27 cellular contexts compared by ENCODE assay signal in the genomic region with DNA sequence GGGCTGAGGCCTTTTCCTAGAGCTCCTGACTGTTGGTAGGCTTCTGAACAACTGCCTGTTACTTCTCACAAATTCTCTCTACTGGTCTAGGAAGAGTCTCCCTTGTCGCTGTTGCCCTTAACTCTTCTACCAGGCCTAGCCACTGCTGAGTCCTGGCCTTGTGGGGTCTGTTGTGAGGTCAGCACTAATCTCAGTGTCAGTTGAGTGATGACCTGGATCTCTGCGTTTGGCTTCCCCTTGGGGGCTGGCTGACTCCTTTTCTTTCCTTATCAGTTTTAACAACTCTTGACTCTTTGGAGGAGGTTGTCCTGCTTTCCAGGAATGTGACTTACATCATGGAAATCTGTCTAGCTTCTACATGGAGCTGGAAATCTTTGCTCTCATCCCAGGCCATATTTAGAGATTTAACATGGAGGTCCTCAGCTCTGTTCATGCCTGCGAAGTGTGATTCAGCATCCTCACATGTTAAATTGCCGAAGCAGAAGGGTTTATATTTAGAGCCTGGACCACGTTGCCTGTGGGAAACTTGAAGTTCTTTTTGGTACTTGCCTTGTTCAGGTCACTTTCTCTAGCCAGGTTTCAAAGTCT. TPM values are rescaled to one million over a fixed set of nuclear protein-coding genes. Genes with fewer than 3 reads are reported as not detected.
DNase-seq lines count a peak whose midpoint lies in the region; ATAC-seq and TF ChIP-seq lines count a peak whose summit lies in the region.
"Had no signal": no experiment of that assay in that cellular context is flagged by ENCODE, and none has a peak within 500 bp of the region (broad histone marks: within the 10 kb centered on the region; RNA-seq: fewer than 3 reads in every experiment).

No MANE protein-coding gene starts in this region.

- no peak overlapping the region for H3K4me3 Mint-ChIP-seq in mesothelial cell of epicardium
- H3K4me3 Mint-ChIP-seq in T-helper 2 cell treated with Interferon-gamma antibody and Interleukin-4, amounts not matched to agents 5 μg/mL and 100 μg/mL, for 36 hours: no peak overlapping the region
- H3K4me3 Mint-ChIP-seq: stimulated activated naive CD8-positive, alpha-beta T cell treated with anti-CD3 and anti-CD28 coated beads, Interleukin-15, Interleukin-2, amounts not matched to agents 100 ng/mL and 50 ng/mL, for 24 hours; T-helper 17 cell had no signal

- ATAC-seq in GM21526 (IDR thresholded peaks at IDR 0.05; ENCODE audit: low FRiP score, unreplicated experiment): no peak
- ATAC-seq: GM12878, PC-3, SK-N-SH treated with all-trans-retinoic acid at 6 μM for 48 hours, T-helper 17 cell had no signal

- peaks cover 21% of the 10 kb centered on the region for H3K36me3 Mint-ChIP-seq in mesothelial cell of epicardium
- no peaks in the 10 kb centered on the region for H3K36me3 Mint-ChIP-seq in T-helper 2 cell treated with Interferon-gamma antibody and Interleukin-4, amounts not matched to agents 5 μg/mL and 100 μg/mL, for 36 hours (ENCODE audit: low read depth)

- H3K36me3 ChIP-seq in ascending aorta (no peaks in the 10 kb centered on the region), uterus (no peaks in the 10 kb centered on the region)
- H3K36me3 ChIP-seq: BLaER1, HAP-1 had no signal

- H3K27me3 Mint-ChIP-seq in mesothelial cell of epicardium (ENCODE audit: low read depth): no peaks in the 10 kb centered on the region
- H3K27me3 Mint-ChIP-seq in T-helper 2 cell treated with Interferon-gamma antibody and Interleukin-4, amounts not matched to agents 5 μg/mL and 100 μg/mL, for 36 hours (ENCODE audit: low read depth): peaks cover 21% of the 10 kb centered on the region

- no peaks in the 10 kb centered on the region for H3K9me3 ChIP-seq in ascending aorta
- no peaks in the 10 kb centered on the region for H3K9me3 ChIP-seq in uterus
- H3K9me3 ChIP-seq: BLaER1, HAP-1 had no signal

- H3K4me3 ChIP-seq in ascending aorta (no peak overlapping the region), fibroblast of the aortic adventitia (ENCODE audit: low read depth, low read length) (no peak overlapping the region), uterus (no peak overlapping the region)
- H3K4me3 ChIP-seq: BLaER1, GM12878, HAP-1 had no signal

- TF ChIP-seq POLR2A in uterus (IDR thresholded peaks at IDR 0.05): no peak

- H3K27ac Mint-ChIP-seq in mesothelial cell of epicardium: peak overlapping the region; percentile 85
- no peak overlapping the region for H3K27ac Mint-ChIP-seq in T-helper 2 cell treated with Interferon-gamma antibody and Interleukin-4, amounts not matched to agents 5 μg/mL and 100 μg/mL, for 36 hours
- H3K27ac Mint-ChIP-seq: activated T-helper 2 cell treated with anti-CD3 and anti-CD28 coated beads, Interferon-gamma antibody, Interleukin-2, Interleukin-4, amounts not matched to agents 10 μg/mL and 5 μg/mL and 100 μg/mL, durations not matched to agents 14 hours and 24 hours and 36 hours; stimulated activated naive CD8-positive, alpha-beta T cell treated with anti-CD3 and anti-CD28 coated beads, Interleukin-15, Interleukin-2, amounts not matched to agents 100 ng/mL and 50 ng/mL, for 24 hours; T-helper 17 cell had no signal

- H3K4me1 Mint-ChIP-seq in mesothelial cell of epicardium: peaks cover 16% of the 10 kb centered on the region
- no peaks in the 10 kb centered on the region for H3K4me1 Mint-ChIP-seq in T-helper 2 cell treated with Interferon-gamma antibody and Interleukin-4, amounts not matched to agents 5 μg/mL and 100 μg/mL, for 36 hours (ENCODE audit: low read depth)

- peak overlapping the region; percentile 87 to 91 for H3K27ac ChIP-seq in ascending aorta
- H3K27ac ChIP-seq in uterus: peak overlapping the region; percentile 75
- H3K27ac ChIP-seq: BLaER1, HL-60 had no signal

- H3K27me3 ChIP-seq in ascending aorta (no peaks in the 10 kb centered on the region), uterus (no peaks in the 10 kb centered on the region)
- H3K27me3 ChIP-seq: BLaER1 had no signal

- intact Hi-C loops in ascending aorta (cut with DNase I) (loop anchor here (1.0 to 5.0 kb wide), 3 partner anchors 34 to 100 kb away; no protein-coding TSS in a partner anchor), uterus (cut with DNase I; ENCODE audit: low total_unique reads) (no loop called here)

- peaks cover 10 to 37% of the 10 kb centered on the region in 2 donors for H3K4me1 ChIP-seq in ascending aorta
- H3K4me1 ChIP-seq in uterus: no peaks in the 10 kb centered on the region
- H3K4me1 ChIP-seq: BLaER1 had no signal

- TF ChIP-seq CTCF in ascending aorta (IDR thresholded peaks at IDR 0.05): no peak
- TF ChIP-seq CTCF in fibroblast of the aortic adventitia (IDR thresholded peaks at IDR 0.05; ENCODE audit: insufficient read depth, low read length): no peak
- no peak for TF ChIP-seq CTCF in mesothelial cell of epicardium (IDR thresholded peaks at IDR 0.05; ENCODE audit: unreplicated experiment)
- TF ChIP-seq CTCF in uterus (IDR thresholded peaks at IDR 0.05): no peak

- DNase-seq in ascending aorta (ENCODE audit: low spot score in 2 of 2) (peak in 1 of 2 donors; percentile 75), fibroblast of the aortic adventitia (ENCODE audit: low read depth) (peak; percentile 11), mesothelial cell of epicardium (ENCODE audit: low spot score in 2 of 2, unreplicated experiment in 2 of 2) (no peak), uterus (peak; percentile 28 to 29), NCI-H146 treated with DMSO at 0.1 percent for 48 hours (lab: John Stamatoyannopoulos, UW; ENCODE audit: unreplicated experiment) (no peak)
- DNase-seq in T-helper 2 cell treated with Interferon-gamma antibody and Interleukin-4, amounts not matched to agents 5 μg/mL and 100 μg/mL, for 36 hours (ENCODE audit: low spot score): no peak
- DNase-seq: activated CD4-positive, alpha-beta T cell treated with anti-CD3 and anti-CD28 coated beads for 4 hours; activated naive CD4-positive, alpha-beta T cell treated with anti-CD3 and anti-CD28 coated beads, Interleukin-2, amount 50 U/mL, for 16 hours; amniotic stem cell; caudate nucleus; cortex of kidney; head of caudate nucleus; kidney glomerular epithelial cell; MM.1S; NCI-H2029; NCI-H526; PC-3; stimulated activated CD8-positive, alpha-beta memory T cell treated with anti-CD3 and anti-CD28 coated beads, Interleukin-4, amount 100 ng/mL, for 48 hours; T-helper 17 cell had no signal

- peaks cover 8% of the 10 kb centered on the region for H3K9me3 Mint-ChIP-seq in mesothelial cell of epicardium
- no peaks in the 10 kb centered on the region for H3K9me3 Mint-ChIP-seq in T-helper 2 cell treated with Interferon-gamma antibody and Interleukin-4, amounts not matched to agents 5 μg/mL and 100 μg/mL, for 36 hours
- H3K9me3 Mint-ChIP-seq: activated T-helper 2 cell treated with anti-CD3 and anti-CD28 coated beads, Interferon-gamma antibody, Interleukin-2, Interleukin-4, amounts not matched to agents 10 μg/mL and 5 μg/mL and 100 μg/mL, durations not matched to agents 14 hours and 24 hours and 36 hours; stimulated activated naive CD8-positive, alpha-beta T cell treated with anti-CD3 and anti-CD28 coated beads, Interleukin-15, Interleukin-2, amounts not matched to agents 100 ng/mL and 50 ng/mL, for 24 hours had no signal

RNA-seq across cellular contexts. Expression of gene GARNL3, which starts 5.6 kb away (rescaled TPM):
- total RNA-seq in ascending aorta (162 TPM), fibroblast of the aortic adventitia (ENCODE audit: low replicate concordance) (1.1 and 2.5 TPM in 2 replicates), mesothelial cell of epicardium (51.1 to 51.5 TPM (median 51.1 TPM) in 3 replicates), uterus (10 to 100 TPM in 3 of 4 donors, 1 to 10 TPM in 1; 9.7 to 79.7 (median 72.0) TPM)

Comparison
In these comparisons a context has a peak if more than half of its experiments do, and no peak if none do; other contexts are left out.
1. DNase-seq: peak in fibroblast of the aortic adventitia (single experiment) and uterus (2 of 2); none in mesothelial cell of epicardium (0 of 2), NCI-H146 treated with DMSO at 0.1 percent for 48 hours (single experiment) and T-helper 2 cell treated with Interferon-gamma antibody and Interleukin-4, amounts not matched to agents 5 μg/mL and 100 μg/mL, for 36 hours (single experiment).